8 cellular contexts compared by ENCODE assay signal in genomic region chr1:234533975-234534876, GRCh38. TPM values are rescaled to one million over a fixed set of nuclear protein-coding genes. Genes with fewer than 3 reads are reported as not detected.
DNase-seq lines count a peak whose midpoint lies in the region; ATAC-seq, FAIRE-seq and TF ChIP-seq lines count a peak whose summit lies in the region.

No MANE protein-coding gene starts in this region.

- H3K4me1 ChIP-seq in keratinocyte (ENCODE audit: control insufficient read depth, extremely low read depth, insufficient read depth, low read length) (peaks cover 72% of the 10 kb centered on the region), spleen (peaks cover 27 to 88% (median 52%) of the 10 kb centered on the region in 6 donors)

- peaks cover 12% of the 10 kb centered on the region for H3K4me1 Mint-ChIP-seq in activated naive CD8-positive, alpha-beta T cell treated with anti-CD3 and anti-CD28 coated beads, Interleukin-2, amount 50 U/mL, for 24 hours

- dilution Hi-C loops in keratinocyte (cut with MboI; ENCODE audit: extremely low pct_ligation_motif_present, low sequenced_read_pairs) = no loop called here

- no peaks in the 10 kb centered on the region for H3K36me3 ChIP-seq in keratinocyte (ENCODE audit: control insufficient read depth in 2 of 2, extremely low read depth in 1 of 2, insufficient read depth in 2 of 2, low read length in 2 of 2)
- no peaks in the 10 kb centered on the region for H3K36me3 ChIP-seq in spleen

- H3K9ac ChIP-seq in keratinocyte (ENCODE audit: control insufficient read depth, extremely low read depth, insufficient read depth, low read length) = peak overlapping the region; percentile 62

- WGBS in spleen, 5 donors = 59 to 68% (median 64%) methylated on average over 14 of the region's 14 CpGs

- H3K27me3 ChIP-seq in keratinocyte (ENCODE audit: control insufficient read depth, extremely low read depth, insufficient read depth, low read length) = no peaks in the 10 kb centered on the region
- H3K27me3 ChIP-seq in spleen (replicated peaks in 1 of 7) = no peaks in the 10 kb centered on the region

- intact Hi-C loops in spleen (cut with DNase I; ENCODE audit: low total_unique reads) = no loop called here

- no peaks in the 10 kb centered on the region for H3K9me3 ChIP-seq in keratinocyte (ENCODE audit: control insufficient read depth, low read depth, low read length)
- no peaks in the 10 kb centered on the region for H3K9me3 ChIP-seq in spleen

- H3K79me2 ChIP-seq in keratinocyte (ENCODE audit: control insufficient read depth, insufficient read depth, low read length) = no peaks in the 10 kb centered on the region

- H4K20me1 ChIP-seq in keratinocyte (ENCODE audit: control insufficient read depth, extremely low read depth, insufficient read depth, low read length) = no peaks in the 10 kb centered on the region

- H3K27me3 Mint-ChIP-seq in activated naive CD8-positive, alpha-beta T cell treated with anti-CD3 and anti-CD28 coated beads, Interleukin-2, amount 50 U/mL, for 24 hours = peaks cover 2% of the 10 kb centered on the region

- no peak overlapping the region for H2AFZ ChIP-seq in keratinocyte (ENCODE audit: control insufficient read depth, low read length)

- no peak overlapping the region for H3K4me3 Mint-ChIP-seq in activated naive CD8-positive, alpha-beta T cell treated with anti-CD3 and anti-CD28 coated beads, Interleukin-2, amount 50 U/mL, for 24 hours

- no peak for TF ChIP-seq POLR2A in spleen (IDR thresholded peaks at IDR 0.05)
- TF ChIP-seq POLR2A in GM12892 (IDR thresholded peaks at IDR 0.05; ENCODE audit: low read depth, low read length) = no peak

- no peak for ATAC-seq in activated naive CD8-positive, alpha-beta T cell treated with anti-CD3 and anti-CD28 coated beads, Interleukin-2, amount 50 U/mL, for 24 hours

- FAIRE-seq in keratinocyte (lab: Jason Lieb, UNC) = peak; percentile 82
- FAIRE-seq in GM12892 (lab: Jason Lieb, UNC) = no peak

- H3K9me3 Mint-ChIP-seq in activated naive CD8-positive, alpha-beta T cell treated with anti-CD3 and anti-CD28 coated beads, Interleukin-2, amount 50 U/mL, for 24 hours = no peaks in the 10 kb centered on the region

- H3K27ac Mint-ChIP-seq in activated naive CD8-positive, alpha-beta T cell treated with anti-CD3 and anti-CD28 coated beads, Interleukin-2, amount 50 U/mL, for 24 hours = no peak overlapping the region

- TF ChIP-seq CTCF in keratinocyte (optimal IDR thresholded peaks at IDR 0.05 in 1 of 3, IDR thresholded peaks at IDR 0.05 in 1 of 3, conservative IDR thresholded peaks at IDR 0.05 in 1 of 3; ENCODE audit: extremely low read depth in 1 of 3, insufficient read depth in 2 of 3, low read length in 3 of 3) (no peak), spleen (IDR thresholded peaks at IDR 0.05 in 8 of 11, conservative IDR thresholded peaks at IDR 0.05 in 3 of 11) (no peak), GM20000 (IDR thresholded peaks at IDR 0.05; ENCODE audit: extremely low read depth, missing control alignments) (no peak)

- H3K9me1 ChIP-seq in keratinocyte (ENCODE audit: control insufficient read depth, extremely low read depth, insufficient read depth, low read length) = no peaks in the 10 kb centered on the region

- H3K27ac ChIP-seq in keratinocyte (ENCODE audit: control insufficient read depth, insufficient read depth, low read length) (peak overlapping the region; percentile 94), spleen (peak overlapping the region; percentile 31 to 88 (median 79))

- H3K4me3 ChIP-seq in keratinocyte (ENCODE audit: control insufficient read depth in 2 of 3, extremely low read depth in 1 of 3, insufficient read depth in 2 of 3, low read depth in 1 of 3, low read length in 3 of 3) (no peak overlapping the region), spleen (no peak overlapping the region)

- DNase-seq in LHCN-M2 (ENCODE audit: low read depth) (peak; percentile 75), astrocyte of the hippocampus (ENCODE audit: low read depth, low spot score) (peak; percentile 98), keratinocyte (ENCODE audit: low read depth, low spot score) (no peak), spleen (peak; percentile 73), SW 1271 (lab: John Stamatoyannopoulos, UW) (no peak), GM20000 (ENCODE audit: low spot score) (no peak), GM12892 (ENCODE audit: insufficient read length) (no peak)
- DNase-seq in activated naive CD8-positive, alpha-beta T cell treated with anti-CD3 and anti-CD28 coated beads, Interleukin-2, amount 50 U/mL, for 24 hours = no peak

- H3K4me2 ChIP-seq in keratinocyte (ENCODE audit: control insufficient read depth, extremely low read depth, insufficient read depth, low read depth, low read length) = peak overlapping the region; percentile 67

- H3K36me3 Mint-ChIP-seq in activated naive CD8-positive, alpha-beta T cell treated with anti-CD3 and anti-CD28 coated beads, Interleukin-2, amount 50 U/mL, for 24 hours (ENCODE audit: low read depth) = no peaks in the 10 kb centered on the region

RNA-seq across cellular contexts. Expression of gene TARBP1, which starts 55.2 kb away (rescaled TPM):
- total RNA-seq in LHCN-M2 (2014; rRNA removed) = 12.6 and 13.1 TPM in 2 replicates
- 4.2 TPM for polyA plus RNA-seq in LHCN-M2 (2012)
- 18.4 to 28.7 TPM (median 23.6 TPM) in 3 replicates for polyA plus RNA-seq in keratinocyte
- polyA plus RNA-seq in keratinocyte (2011; ENCODE audit: low read depth) = 9.5 TPM
- 11.2 and 26.8 TPM in 2 replicates for polyA plus RNA-seq in keratinocyte (2011; cell fraction: cytosol; rRNA removed)
- polyA plus RNA-seq in keratinocyte (2011; cell fraction: nucleus; rRNA removed) = 70.3 and 70.5 TPM in 2 replicates
- polyA plus RNA-seq in keratinocyte (2012; ENCODE audit: low replicate concordance) = 10.5 and 11.1 TPM in 2 replicates
- 6.8 to 25.2 TPM (median 15.0 TPM) in 3 replicates for polyA minus RNA-seq in keratinocyte
- 8.2 TPM for polyA minus RNA-seq in keratinocyte (2011; cell fraction: cytosol; rRNA and poly(A)+ RNA removed)
- 11.1 and 25.7 TPM in 2 replicates for polyA minus RNA-seq in keratinocyte (2011; cell fraction: nucleus; rRNA and poly(A)+ RNA removed)
- total RNA-seq in spleen = 10 to 100 TPM; 27.1 to 41.7 (median 38.9) TPM
- 10 to 100 TPM; 41.1 to 99.7 (median 50.1) TPM for polyA plus RNA-seq in spleen
- polyA plus RNA-seq in GM12892 (2012; ENCODE audit: missing spikeins) = 66.3 TPM

Comparison
In these comparisons a context has a peak if more than half of its experiments do, and no peak if none do; other contexts are left out.
1. DNase-seq: peak in LHCN-M2 (single experiment), astrocyte of the hippocampus (single experiment) and spleen (single experiment); none in keratinocyte (single experiment), SW 1271 (0 of 2), activated naive CD8-positive, alpha-beta T cell treated with anti-CD3 and anti-CD28 coated beads, Interleukin-2, amount 50 U/mL, for 24 hours (single experiment), GM20000 (single experiment) and GM12892 (single experiment).